In genomic region chr7:156061689-156062255, GRCh38 we compare ENCODE assay signal across 4 cellular contexts.
"Had no signal": no experiment of that assay in that cellular context is flagged by ENCODE, and none has a peak within 500 bp of the region (broad histone marks: within the 10 kb centered on the region; RNA-seq: fewer than 3 reads in every experiment).

No MANE protein-coding gene starts in this region.

- ATAC-seq: GM23338 had no signal

- H2AFZ ChIP-seq: GM23338 had no signal

- H3K4me3 ChIP-seq: GM23338 had no signal

- H3K4me2 ChIP-seq: GM23338 had no signal

- DNase-seq: H9, HCEC 1CT, IMR-90 had no signal
